In genomic region chr13:109182777-109183465, GRCh38 we compare ENCODE assay signal across 2 cellular contexts.
TF ChIP-seq lines count a peak whose summit lies in the region.

No MANE protein-coding gene starts in this region.

TF ChIP-seq in HCT116, 20 proteins besides CTCF, POLR2A, EP300 and RAD21 (continued from another document):
- TF ChIP-seq, protein P1, sequence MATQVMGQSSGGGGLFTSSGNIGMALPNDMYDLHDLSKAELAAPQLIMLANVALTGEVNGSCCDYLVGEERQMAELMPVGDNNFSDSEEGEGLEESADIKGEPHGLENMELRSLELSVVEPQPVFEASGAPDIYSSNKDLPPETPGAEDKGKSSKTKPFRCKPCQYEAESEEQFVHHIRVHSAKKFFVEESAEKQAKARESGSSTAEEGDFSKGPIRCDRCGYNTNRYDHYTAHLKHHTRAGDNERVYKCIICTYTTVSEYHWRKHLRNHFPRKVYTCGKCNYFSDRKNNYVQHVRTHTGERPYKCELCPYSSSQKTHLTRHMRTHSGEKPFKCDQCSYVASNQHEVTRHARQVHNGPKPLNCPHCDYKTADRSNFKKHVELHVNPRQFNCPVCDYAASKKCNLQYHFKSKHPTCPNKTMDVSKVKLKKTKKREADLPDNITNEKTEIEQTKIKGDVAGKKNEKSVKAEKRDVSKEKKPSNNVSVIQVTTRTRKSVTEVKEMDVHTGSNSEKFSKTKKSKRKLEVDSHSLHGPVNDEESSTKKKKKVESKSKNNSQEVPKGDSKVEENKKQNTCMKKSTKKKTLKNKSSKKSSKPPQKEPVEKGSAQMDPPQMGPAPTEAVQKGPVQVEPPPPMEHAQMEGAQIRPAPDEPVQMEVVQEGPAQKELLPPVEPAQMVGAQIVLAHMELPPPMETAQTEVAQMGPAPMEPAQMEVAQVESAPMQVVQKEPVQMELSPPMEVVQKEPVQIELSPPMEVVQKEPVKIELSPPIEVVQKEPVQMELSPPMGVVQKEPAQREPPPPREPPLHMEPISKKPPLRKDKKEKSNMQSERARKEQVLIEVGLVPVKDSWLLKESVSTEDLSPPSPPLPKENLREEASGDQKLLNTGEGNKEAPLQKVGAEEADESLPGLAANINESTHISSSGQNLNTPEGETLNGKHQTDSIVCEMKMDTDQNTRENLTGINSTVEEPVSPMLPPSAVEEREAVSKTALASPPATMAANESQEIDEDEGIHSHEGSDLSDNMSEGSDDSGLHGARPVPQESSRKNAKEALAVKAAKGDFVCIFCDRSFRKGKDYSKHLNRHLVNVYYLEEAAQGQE (IDR thresholded peaks at IDR 0.05; ENCODE audit: low read depth) = no peak
- no peak for TF ChIP-seq JUND (IDR thresholded peaks at IDR 0.05)
- TF ChIP-seq SIN3A (IDR thresholded peaks at IDR 0.05; ENCODE audit: low read depth) = no peak

TF ChIP-seq in WTC11, 78 proteins besides CTCF, POLR2A, EP300 and RAD21 (continued from another document):
- no peak for TF ChIP-seq ARID4B (CRISPR knock-in tag; IDR thresholded peaks at IDR 0.05; ENCODE audit: borderline replicate concordance)
- TF ChIP-seq IRF2 (CRISPR knock-in tag; IDR thresholded peaks at IDR 0.05; ENCODE audit: borderline replicate concordance, low read depth) = no peak
- no peak for TF ChIP-seq NFE2L1 (CRISPR knock-in tag; IDR thresholded peaks at IDR 0.05)
